9 cellular contexts compared by ENCODE assay signal in the genomic region with DNA sequence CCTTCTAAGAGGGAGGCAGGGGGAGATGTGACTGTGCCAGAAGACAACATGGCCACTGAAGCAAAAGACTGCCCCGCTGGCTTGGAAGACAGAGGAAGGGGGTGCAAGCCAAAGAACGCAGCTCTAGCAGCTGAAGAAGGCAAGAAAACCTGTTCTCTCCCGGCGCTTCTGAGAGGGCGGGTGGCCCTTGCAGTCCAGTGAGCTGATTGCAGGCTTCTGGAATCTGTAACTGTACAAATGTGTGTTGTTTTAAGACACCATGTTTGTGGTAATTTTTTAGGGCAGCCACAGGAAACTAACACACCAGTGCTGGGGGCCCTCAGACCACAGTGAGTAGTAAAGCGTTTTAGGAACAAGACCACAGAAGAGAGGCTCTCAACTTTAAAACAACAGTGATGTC. TPM values are rescaled to one million over a fixed set of nuclear protein-coding genes. Genes with fewer than 3 reads are reported as not detected.
A peak's percentile ranks its signal among the peaks of the same experiment; 100 is the strongest.
DNase-seq lines count a peak whose midpoint lies in the region; ATAC-seq and TF ChIP-seq lines count a peak whose summit lies in the region.
"Had no signal": no experiment of that assay in that cellular context is flagged by ENCODE, and none has a peak within 500 bp of the region (broad histone marks: within the 10 kb centered on the region; RNA-seq: fewer than 3 reads in every experiment).

No MANE protein-coding gene starts in this region.

- ATAC-seq in psoas muscle: peak in 3 of 4 donors; percentile 9 to 30 (median 18)
- ATAC-seq: HCT116 had no signal

- intact Hi-C loops in psoas muscle (cut with DNase I): loop anchor here in 1 of 2 donors (5.0 to 10.0 kb wide), 2 partner anchors 47 to 144 kb away; partner anchors contain the start of gene CD46

- no peak for TF ChIP-seq CTCF in GM12865 (IDR thresholded peaks at IDR 0.05; ENCODE audit: insufficient read depth, low read depth, low read length, missing control alignments)
- no peak for TF ChIP-seq CTCF in brain microvascular endothelial cell (IDR thresholded peaks at IDR 0.05; ENCODE audit: low read depth, low read length, missing control alignments)
- TF ChIP-seq CTCF in psoas muscle (IDR thresholded peaks at IDR 0.05): no peak

- H3K27me3 ChIP-seq in brain microvascular endothelial cell (replicated peaks) (no peaks in the 10 kb centered on the region), psoas muscle (ENCODE audit: insufficient read depth in 3 of 3, low read length in 2 of 3) (no peaks in the 10 kb centered on the region)

- H3K9me3 ChIP-seq in psoas muscle: no peaks in the 10 kb centered on the region

- no peak overlapping the region for H3K27ac ChIP-seq in brain microvascular endothelial cell
- H3K27ac ChIP-seq in psoas muscle: peak overlapping the region; percentile 52

- H3K4me3 ChIP-seq in GM12865 (ENCODE audit: low read depth, low read length) (no peak overlapping the region), brain microvascular endothelial cell (ENCODE audit: low read depth, low read length) (no peak overlapping the region), psoas muscle (no peak overlapping the region)

- peaks cover 20% of the 10 kb centered on the region for H3K4me1 ChIP-seq in psoas muscle

- no peaks in the 10 kb centered on the region for H3K36me3 ChIP-seq in brain microvascular endothelial cell (replicated peaks)
- H3K36me3 ChIP-seq in psoas muscle (ENCODE audit: insufficient read depth in 1 of 2, low read depth in 1 of 2): peaks cover 0 to 51% of the 10 kb centered on the region in 2 donors

- in situ Hi-C loops in brain microvascular endothelial cell (cut with HindIII; ENCODE audit: low pct_ligation_motif_present, low sequenced_read_pairs): no loop called here

- 43 to 85% (median 46%) methylated on average over 6 of the region's 6 CpGs for WGBS in psoas muscle, 3 donors

- DNase-seq in GM12865 (ENCODE audit: low read depth) (peak; percentile 59), Kasumi-1 (lab: John Stamatoyannopoulos, UW) (peak; percentile 20 to 27), brain microvascular endothelial cell (peak; percentile 58), psoas muscle (no peak), iPS-NIHi7 (ENCODE audit: extremely low spot score) (no peak), H4 (ENCODE audit: low spot score) (no peak), cortex of kidney (lab: John Stamatoyannopoulos, UW) (no peak), NCI-H146 treated with DMSO at 0.1 percent for 48 hours (lab: John Stamatoyannopoulos, UW; ENCODE audit: unreplicated experiment) (no peak)

RNA-seq across cellular contexts. Expression of gene CD46, which starts 47.0 kb away (rescaled TPM):
- total RNA-seq in psoas muscle: 10 to 100 TPM; 43.5 to 55.3 (median 47.4) TPM
- polyA plus RNA-seq in psoas muscle: 10 to 100 TPM; 33.9 to 66.3 (median 34.5) TPM
- 41.5 and 55.6 TPM in 2 replicates for total RNA-seq in H4 (2014; rRNA removed; shearing (Covaris generic))

Comparison
In these comparisons a context has a peak if more than half of its experiments do, and no peak if none do; other contexts are left out.
1. DNase-seq: peak in GM12865 (single experiment), Kasumi-1 (2 of 2) and brain microvascular endothelial cell (single experiment); none in psoas muscle (0 of 2), iPS-NIHi7 (single experiment), H4 (single experiment), cortex of kidney (single experiment) and NCI-H146 treated with DMSO at 0.1 percent for 48 hours (single experiment).